Comparison of ENCODE assay signal across 8 cellular contexts in genomic region chr7:78018541-78019456, GRCh38.
DNase-seq lines count a peak whose midpoint lies in the region; ATAC-seq and TF ChIP-seq lines count a peak whose summit lies in the region.

No MANE protein-coding gene starts in this region.

- no peak for TF ChIP-seq CTCF in MCF 10A (IDR thresholded peaks at IDR 0.05; ENCODE audit: unreplicated experiment)

- no peak overlapping the region for H3K27ac Mint-ChIP-seq in MCF 10A (ENCODE audit: low read depth, unreplicated experiment)
- peak overlapping the region; percentile 95 for H3K27ac Mint-ChIP-seq in stimulated activated naive B cell treated with anti-CD40 and anti-IgM and Interleukin-4, amounts not matched to agents 10 μg/mL and 1 μg/mL and 100 μg/mL, for 72 hours

- DNase-seq in NCI-H2196 (lab: John Stamatoyannopoulos, UW; ENCODE audit: unreplicated experiment) (peak; percentile 39), NCI-H2196 treated with DMSO at 0.1 percent for 48 hours (lab: John Stamatoyannopoulos, UW; ENCODE audit: unreplicated experiment) (no peak), NOMO-1 treated with dmso at 0.1 percent for 144 hours (lab: John Stamatoyannopoulos, UW; ENCODE audit: unreplicated experiment) (peak; percentile 24), MCF 10A (ENCODE audit: unreplicated experiment) (no peak), kidney glomerular epithelial cell (lab: John Stamatoyannopoulos, UW) (peak; percentile 38), NCI-H2107 (lab: John Stamatoyannopoulos, UW) (no peak)
- DNase-seq in stimulated activated naive B cell treated with anti-CD40 and anti-IgM and Interleukin-4, amounts not matched to agents 10 μg/mL and 1 μg/mL and 100 μg/mL, for 72 hours = peak; percentile 19

- POLR2A ChIA-PET in MCF 10A (lab: Yijun Ruan, JAX) = no interaction called here

- BruUV-seq in MCF 10A (replicated peaks; lab: Mats Ljungman, UMichigan) = no TSS peak

- no peaks in the 10 kb centered on the region for H3K9me3 Mint-ChIP-seq in MCF 10A (ENCODE audit: unreplicated experiment)
- no peaks in the 10 kb centered on the region for H3K9me3 Mint-ChIP-seq in stimulated activated naive B cell treated with anti-CD40 and anti-IgM and Interleukin-4, amounts not matched to agents 10 μg/mL and 1 μg/mL and 100 μg/mL, for 72 hours

- H3K4me1 Mint-ChIP-seq in MCF 10A (ENCODE audit: insufficient read depth, unreplicated experiment) = peaks cover 5% of the 10 kb centered on the region
- peaks cover 8 to 15% of the 10 kb centered on the region in 2 donors for H3K4me1 Mint-ChIP-seq in stimulated activated naive B cell treated with anti-CD40 and anti-IgM and Interleukin-4, amounts not matched to agents 10 μg/mL and 1 μg/mL and 100 μg/mL, for 72 hours

- H3K27me3 Mint-ChIP-seq in MCF 10A (ENCODE audit: insufficient read depth, unreplicated experiment) = peaks cover 31% of the 10 kb centered on the region
- peaks cover 6 to 7% of the 10 kb centered on the region in 2 donors for H3K27me3 Mint-ChIP-seq in stimulated activated naive B cell treated with anti-CD40 and anti-IgM and Interleukin-4, amounts not matched to agents 10 μg/mL and 1 μg/mL and 100 μg/mL, for 72 hours

- peak; percentile 10 for ATAC-seq in HG03097 (IDR thresholded peaks at IDR 0.05; ENCODE audit: low FRiP score, unreplicated experiment)
- ATAC-seq in stimulated activated naive B cell treated with anti-CD40 and anti-IgM and Interleukin-4, amounts not matched to agents 10 μg/mL and 1 μg/mL and 100 μg/mL, for 72 hours (replicated peaks) = peak; percentile 20 to 24

- intact Hi-C loops in MCF 10A (cut with micrococcal nuclease) = loop anchor here (5.0 kb wide), 1 partner anchor 76 kb away; no protein-coding TSS in a partner anchor

- H3K36me3 Mint-ChIP-seq in MCF 10A (ENCODE audit: insufficient read depth, unreplicated experiment) = no peaks in the 10 kb centered on the region
- H3K36me3 Mint-ChIP-seq in stimulated activated naive B cell treated with anti-CD40 and anti-IgM and Interleukin-4, amounts not matched to agents 10 μg/mL and 1 μg/mL and 100 μg/mL, for 72 hours = no peaks in the 10 kb centered on the region

- CTCF ChIA-PET in MCF 10A (lab: Yijun Ruan, JAX) = interaction anchor here (0.6 to 1.0 kb wide), 4 partner anchors 9 to 495 kb away, joined by 3 to 5 read pairs (median 3); no protein-coding TSS in a partner anchor

- H3K4me3 Mint-ChIP-seq in MCF 10A (ENCODE audit: unreplicated experiment) = peak overlapping the region; percentile 61
- H3K4me3 Mint-ChIP-seq in stimulated activated naive B cell treated with anti-CD40 and anti-IgM and Interleukin-4, amounts not matched to agents 10 μg/mL and 1 μg/mL and 100 μg/mL, for 72 hours = peak overlapping the region; percentile 89

Comparison
In these comparisons a context has a peak if more than half of its experiments do, and no peak if none do; other contexts are left out.
1. DNase-seq: peak in NCI-H2196 (single experiment), NOMO-1 treated with dmso at 0.1 percent for 144 hours (single experiment), kidney glomerular epithelial cell (single experiment) and stimulated activated naive B cell treated with anti-CD40 and anti-IgM and Interleukin-4, amounts not matched to agents 10 μg/mL and 1 μg/mL and 100 μg/mL, for 72 hours (single experiment); none in NCI-H2196 treated with DMSO at 0.1 percent for 48 hours (single experiment), MCF 10A (single experiment) and NCI-H2107 (single experiment).